In the genomic region with DNA sequence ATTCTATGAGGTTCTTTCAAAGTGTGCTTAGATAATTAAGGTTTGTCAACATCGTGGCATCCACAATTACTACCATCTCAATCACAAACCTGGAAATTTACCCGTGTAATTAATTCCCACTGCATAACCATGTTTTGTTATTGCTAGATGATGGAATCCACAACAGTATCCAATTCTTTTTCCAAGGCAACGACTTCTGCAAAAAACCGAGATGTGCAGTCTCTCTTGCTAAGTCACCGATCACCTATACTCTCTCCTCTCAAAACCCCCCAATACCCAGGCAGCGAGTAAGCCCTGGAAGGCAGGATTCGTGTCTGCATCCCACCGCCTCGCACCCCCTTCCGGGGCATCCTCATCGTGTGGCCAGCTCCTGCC, we compare ENCODE assay signal across 8 cellular contexts. TPM values are rescaled to one million over a fixed set of nuclear protein-coding genes. Genes with fewer than 3 reads are reported as not detected.
DNase-seq lines count a peak whose midpoint lies in the region; ATAC-seq and TF ChIP-seq lines count a peak whose summit lies in the region.

No MANE protein-coding gene starts in this region.

- H3K27ac Mint-ChIP-seq in activated CD8-positive, alpha-beta T cell treated with anti-CD3 and anti-CD28 coated beads for 36 hours: peak overlapping the region; percentile 88
- H3K27ac Mint-ChIP-seq in immature natural killer cell: peak overlapping the region; percentile 82 to 92 (median 86)

- H3K36me3 ChIP-seq in HAP-1 (replicated peaks): peaks cover 23% of the 10 kb centered on the region

- H3K4me3 ChIP-seq in AG04449 (ENCODE audit: low read depth, low read length) (peak overlapping the region; percentile 73), HAP-1 (peak overlapping the region; percentile 90)

- DNase-seq in AG04449 (ENCODE audit: low read depth, low spot score): no peak
- no peak for DNase-seq in HAP-1 (ENCODE audit: low spot score in 2 of 2)
- no peak for DNase-seq in activated CD8-positive, alpha-beta T cell treated with anti-CD3 and anti-CD28 coated beads for 36 hours
- no peak for DNase-seq in immature natural killer cell
- DNase-seq in cerebellum (ENCODE audit: low spot score): no peak
- DNase-seq in activated CD4-positive, CD25-positive, alpha-beta regulatory T cell (lab: John Stamatoyannopoulos, UW): no peak

- no peak for TF ChIP-seq CTCF in AG04449 (IDR thresholded peaks at IDR 0.05; ENCODE audit: insufficient read depth, low read length, missing control alignments)
- TF ChIP-seq CTCF in activated CD8-positive, alpha-beta T cell treated with anti-CD3 and anti-CD28 coated beads for 36 hours (IDR thresholded peaks at IDR 0.05): no peak

- no peaks in the 10 kb centered on the region for H3K9me3 ChIP-seq in HAP-1

- ATAC-seq in activated CD8-positive, alpha-beta T cell treated with anti-CD3 and anti-CD28 coated beads for 36 hours: no peak
- no peak for ATAC-seq in HG03196 (IDR thresholded peaks at IDR 0.05; ENCODE audit: unreplicated experiment)

- peak overlapping the region; percentile 81 for H3K4me3 Mint-ChIP-seq in activated CD8-positive, alpha-beta T cell treated with anti-CD3 and anti-CD28 coated beads for 36 hours
- H3K4me3 Mint-ChIP-seq in immature natural killer cell: peak overlapping the region; percentile 81 to 86 (median 85)

- POLR2A ChIA-PET in AG04449 (lab: Yijun Ruan, JAX): interaction anchor here (0.5 to 1.8 kb wide), 6 partner anchors 15 to 93 kb away, joined by 3 to 9 read pairs (median 4); a partner anchor contains a TSS
- POLR2A ChIA-PET in activated CD8-positive, alpha-beta T cell treated with anti-CD3 and anti-CD28 coated beads for 36 hours (lab: Charles Lee): interaction anchor here (0.6 to 2.2 kb wide), 4 partner anchors 9 to 510 kb away, joined by 5 to 7 read pairs (median 6); a partner anchor contains a TSS

- H3K9me3 Mint-ChIP-seq in activated CD8-positive, alpha-beta T cell treated with anti-CD3 and anti-CD28 coated beads for 36 hours: no peaks in the 10 kb centered on the region
- no peaks in the 10 kb centered on the region for H3K9me3 Mint-ChIP-seq in immature natural killer cell

- H3K27ac ChIP-seq in temporal lobe (ENCODE audit: low read depth, low read length): peak overlapping the region; percentile 86

- H3K4me1 ChIP-seq in HAP-1: peaks cover 23% of the 10 kb centered on the region

- H3K27me3 ChIP-seq in HAP-1 (ENCODE audit: low read depth): no peaks in the 10 kb centered on the region

- CTCF ChIA-PET in AG04449 (lab: Yijun Ruan, JAX): interaction anchor here (0.8 to 1.0 kb wide), 2 partner anchors 9 to 109 kb away, joined by 3 to 4 read pairs; no protein-coding TSS in a partner anchor
- CTCF ChIA-PET in activated CD8-positive, alpha-beta T cell treated with anti-CD3 and anti-CD28 coated beads for 36 hours (lab: Charles Lee): interaction anchor here (1.0 to 1.3 kb wide), 2 partner anchors 10 to 103 kb away, joined by 3 to 4 read pairs; no protein-coding TSS in a partner anchor

- in situ Hi-C loops in HAP-1 (cut with MboI; ENCODE audit: low sequenced_read_pairs): no loop called here

- intact Hi-C loops in activated CD8-positive, alpha-beta T cell treated with anti-CD3 and anti-CD28 coated beads for 36 hours (cut with micrococcal nuclease): no loop called here

- H3K4me1 Mint-ChIP-seq in activated CD8-positive, alpha-beta T cell treated with anti-CD3 and anti-CD28 coated beads for 36 hours (ENCODE audit: low read depth): peaks cover 29% of the 10 kb centered on the region
- H3K4me1 Mint-ChIP-seq in immature natural killer cell: peaks cover 42 to 54% of the 10 kb centered on the region in 2 donors

- H3K36me3 Mint-ChIP-seq in activated CD8-positive, alpha-beta T cell treated with anti-CD3 and anti-CD28 coated beads for 36 hours (ENCODE audit: low read depth): peaks cover 27% of the 10 kb centered on the region
- no peaks in the 10 kb centered on the region for H3K36me3 Mint-ChIP-seq in immature natural killer cell

- H3K27me3 Mint-ChIP-seq in activated CD8-positive, alpha-beta T cell treated with anti-CD3 and anti-CD28 coated beads for 36 hours: no peaks in the 10 kb centered on the region
- peaks cover 1 to 5% (median 4%) of the 10 kb centered on the region in 3 donors for H3K27me3 Mint-ChIP-seq in immature natural killer cell (ENCODE audit: low read depth in 3 of 3)

RNA-seq across cellular contexts. Expression of a gene that starts 0.7 kb away (rescaled TPM):
- 100 to 1,000 TPM; 461 to 464 TPM for total RNA-seq in activated CD8-positive, alpha-beta T cell treated with anti-CD3 and anti-CD28 coated beads for 36 hours
- 100 to 1,000 TPM; 177 to 278 (median 246) TPM for polyA plus RNA-seq in immature natural killer cell
- 105 TPM for total RNA-seq in temporal lobe
- 141 TPM for total RNA-seq in cerebellum

RNA-seq across cellular contexts. Expression of a gene that starts 36.3 kb away (rescaled TPM):
- 1 to 10 TPM; 2.4 to 3.2 TPM for total RNA-seq in activated CD8-positive, alpha-beta T cell treated with anti-CD3 and anti-CD28 coated beads for 36 hours
- 100 to 1,000 TPM; 231 to 266 (median 256) TPM for polyA plus RNA-seq in immature natural killer cell
- total RNA-seq in temporal lobe: 0.98 TPM
- 2.5 TPM for total RNA-seq in cerebellum
